In the genomic region with DNA sequence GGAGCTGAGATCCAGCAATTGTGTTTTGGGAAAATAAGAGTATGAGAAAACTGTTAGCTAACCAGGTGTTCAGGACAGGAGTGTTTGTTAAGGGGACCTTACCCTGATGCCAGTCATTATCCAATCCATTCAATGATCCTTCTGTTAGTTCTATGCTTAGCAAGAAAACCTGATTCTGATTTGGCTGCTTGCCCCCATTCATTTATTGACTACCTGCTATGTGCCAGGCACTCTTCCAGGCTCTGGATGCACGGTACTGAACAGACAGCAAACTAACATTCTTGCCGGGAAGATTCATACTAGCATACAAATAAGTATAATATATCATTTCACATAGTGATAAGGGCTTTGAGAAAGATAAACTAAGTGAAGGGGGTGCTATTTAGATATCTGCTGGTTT, we compare ENCODE assay signal across 13 cellular contexts. TPM values are rescaled to one million over a fixed set of nuclear protein-coding genes. Genes with fewer than 3 reads are reported as not detected.
DNase-seq lines count a peak whose midpoint lies in the region; ATAC-seq and TF ChIP-seq lines count a peak whose summit lies in the region.
"Had no signal": no experiment of that assay in that cellular context is flagged by ENCODE, and none has a peak within 500 bp of the region (broad histone marks: within the 10 kb centered on the region; RNA-seq: fewer than 3 reads in every experiment).

No MANE protein-coding gene starts in this region.

- H3K79me2 ChIP-seq in GM23248 (ENCODE audit: insufficient read depth): peaks cover 34% of the 10 kb centered on the region

- H3K36me3 ChIP-seq in A673 (ENCODE audit: insufficient read depth, low read length, poor library complexity, severe bottlenecking) (no peaks in the 10 kb centered on the region), GM23248 (ENCODE audit: low read depth) (no peaks in the 10 kb centered on the region)
- H3K36me3 ChIP-seq: cardiac muscle cell, right atrium auricular region had no signal

- H3K9me3 ChIP-seq in A673 (ENCODE audit: low read depth, low read length, poor library complexity, severe bottlenecking) (no peaks in the 10 kb centered on the region), GM23248 (ENCODE audit: low read depth) (no peaks in the 10 kb centered on the region)
- H3K9me3 ChIP-seq: right atrium auricular region had no signal

- WGBS in GM23248 (ENCODE audit: low coverage in 1 of 2, low lambda C conversion rate in 2 of 2, missing lambda C conversion rate in 2 of 2), 2 experiments: 36 to 42% methylated on average over 2 of the region's 2 CpGs

- intact Hi-C loops in A673 (cut with micrococcal nuclease; ENCODE audit: unreplicated experiment): no loop called here
- intact Hi-C loops in activated CD4-positive, alpha-beta memory T cell treated with anti-CD3 and anti-CD28 coated beads for 36 hours (cut with micrococcal nuclease): loop anchor here (5.0 to 10.0 kb wide), 4 partner anchors 41 to 279 kb away; partner anchors contain the start of genes ARHGAP4, EMD, HCFC1 and TMEM187

- no peaks in the 10 kb centered on the region for H3K9me2 ChIP-seq in GM23248 (ENCODE audit: insufficient read depth)

- H3K4me3 ChIP-seq in A673 (ENCODE audit: low read depth, low read length, poor library complexity, severe bottlenecking) (no peak overlapping the region), GM23248 (no peak overlapping the region; the same call in 1 of the 2 replicates)
- H3K4me3 ChIP-seq: cardiac muscle cell had no signal

- peaks cover 8% of the 10 kb centered on the region; the same call in 1 of the 2 replicates for H3F3A ChIP-seq in GM23248 (ENCODE audit: insufficient read depth)

- H3K4me1 ChIP-seq in A673 (ENCODE audit: insufficient read depth, low read length, poor library complexity, severe bottlenecking) (peaks cover 5% of the 10 kb centered on the region), GM23248 (ENCODE audit: insufficient read depth) (peaks cover 21% of the 10 kb centered on the region)

- TF ChIP-seq CTCF in A673 (conservative IDR thresholded peaks at IDR 0.05; ENCODE audit: low read depth, low read length) (no peak), mesothelial cell of epicardium (IDR thresholded peaks at IDR 0.05; ENCODE audit: unreplicated experiment) (no peak)

- H3K36me3 Mint-ChIP-seq in activated CD4-positive, alpha-beta memory T cell treated with anti-CD3 and anti-CD28 coated beads for 36 hours: peaks cover 6% of the 10 kb centered on the region
- no peaks in the 10 kb centered on the region for H3K36me3 Mint-ChIP-seq in mesothelial cell of epicardium

- H3K4me2 ChIP-seq in GM23248 (ENCODE audit: unreplicated experiment): peak overlapping the region; percentile 65

- H3K27me3 ChIP-seq in A673 (replicated peaks; ENCODE audit: insufficient read depth, low read depth, low read length, poor library complexity) (peaks cover 7% of the 10 kb centered on the region), GM23248 (replicated peaks; ENCODE audit: insufficient read depth) (no peaks in the 10 kb centered on the region)
- H3K27me3 ChIP-seq: cardiac muscle cell, right atrium auricular region had no signal

- CTCF ChIA-PET in A673 (lab: Charles Lee): no interaction called here
- CTCF ChIA-PET in activated CD4-positive, alpha-beta memory T cell treated with anti-CD3 and anti-CD28 coated beads for 36 hours (lab: Charles Lee): interaction anchor here (0.9 to 2.4 kb wide), 2 partner anchors 85 to 210 kb away, joined by 3 to 7 read pairs; no protein-coding TSS in a partner anchor

- H3K27ac ChIP-seq in A673 (ENCODE audit: low read depth, low read length, poor library complexity, severe bottlenecking) (peak overlapping the region; percentile 47), GM23248 (no peak overlapping the region)

- no peak overlapping the region for H3K9ac ChIP-seq in GM23248

- no peaks in the 10 kb centered on the region; the same call in 1 of the 2 replicates for H4K20me1 ChIP-seq in GM23248 (ENCODE audit: insufficient read depth)

- ATAC-seq in GM19023 (IDR thresholded peaks at IDR 0.05; ENCODE audit: unreplicated experiment): no peak
- no peak for ATAC-seq in HG02623 (IDR thresholded peaks at IDR 0.05; ENCODE audit: unreplicated experiment)
- ATAC-seq in GM21737 (IDR thresholded peaks at IDR 0.05; ENCODE audit: unreplicated experiment): no peak

- H3K4me1 Mint-ChIP-seq in activated CD4-positive, alpha-beta memory T cell treated with anti-CD3 and anti-CD28 coated beads for 36 hours (ENCODE audit: low read depth): peaks cover 53% of the 10 kb centered on the region
- peaks cover 34% of the 10 kb centered on the region for H3K4me1 Mint-ChIP-seq in mesothelial cell of epicardium

- POLR2A ChIA-PET in A673 (lab: Charles Lee; ENCODE audit: low non-redundant PET): no interaction called here
- POLR2A ChIA-PET in activated CD4-positive, alpha-beta memory T cell treated with anti-CD3 and anti-CD28 coated beads for 36 hours (lab: Charles Lee): interaction anchor here (1.5 to 2.1 kb wide), 2 partner anchors 25 to 37 kb away, joined by 4 to 7 read pairs; no protein-coding TSS in a partner anchor

- in situ Hi-C loops in GM23248 (cut with MboI): no loop called here

- H3K27ac Mint-ChIP-seq in activated CD4-positive, alpha-beta memory T cell treated with anti-CD3 and anti-CD28 coated beads for 36 hours: peak overlapping the region; percentile 77
- H3K27ac Mint-ChIP-seq in mesothelial cell of epicardium: peak overlapping the region; percentile 80

- no peaks in the 10 kb centered on the region for H3K9me3 Mint-ChIP-seq in activated CD4-positive, alpha-beta memory T cell treated with anti-CD3 and anti-CD28 coated beads for 36 hours
- H3K9me3 Mint-ChIP-seq in mesothelial cell of epicardium: peaks cover 6% of the 10 kb centered on the region

- H3K27me3 Mint-ChIP-seq in activated CD4-positive, alpha-beta memory T cell treated with anti-CD3 and anti-CD28 coated beads for 36 hours: no peaks in the 10 kb centered on the region
- H3K27me3 Mint-ChIP-seq in mesothelial cell of epicardium (ENCODE audit: low read depth): peaks cover 3% of the 10 kb centered on the region

- peak overlapping the region; percentile 75 for H3K4me3 Mint-ChIP-seq in activated CD4-positive, alpha-beta memory T cell treated with anti-CD3 and anti-CD28 coated beads for 36 hours
- H3K4me3 Mint-ChIP-seq in mesothelial cell of epicardium: peak overlapping the region; percentile 62

- no TSS peak for BruUV-seq in A673 (replicated peaks; lab: Mats Ljungman, UMichigan)

- DNase-seq in A673 (ENCODE audit: low spot score): no peak
- no peak for DNase-seq in GM23248
- DNase-seq in activated CD4-positive, alpha-beta memory T cell treated with anti-CD3 and anti-CD28 coated beads for 36 hours: no peak
- no peak for DNase-seq in mesothelial cell of epicardium (ENCODE audit: low spot score in 2 of 2, unreplicated experiment in 2 of 2)
- DNase-seq in HPDE6-E6E7 (ENCODE audit: extremely low spot score): no peak
- DNase-seq: left cardiac atrium had no signal

- H2AFZ ChIP-seq in GM23248: peak overlapping the region; percentile 96

RNA-seq across cellular contexts. Expression of gene MECP2, which starts 1.0 kb away (rescaled TPM):
- total RNA-seq in A673 (2021) (51.9 and 52.8 TPM in 2 replicates), mesothelial cell of epicardium (49.4 to 57.8 TPM (median 56.2 TPM) in 3 replicates)
- 16.5 and 16.7 TPM in 2 replicates for total RNA-seq in GM23248 (2014; rRNA removed; shearing (Covaris generic))
- polyA plus RNA-seq in GM23248 (2016; fragmentation: Nextera tagmentation; extraction: Ambion mirVana): 10.3 and 13.0 TPM in 2 replicates
- total RNA-seq in activated CD4-positive, alpha-beta memory T cell treated with anti-CD3 and anti-CD28 coated beads for 36 hours: 10 to 100 TPM; 50.8 to 51.0 TPM

RNA-seq across cellular contexts. Expression of gene OPN1LW, which starts 45.5 kb away (rescaled TPM):
- total RNA-seq in A673 (2021) (not detected in 2 replicates), mesothelial cell of epicardium (not detected in 3 replicates)
- total RNA-seq in GM23248 (2014; rRNA removed; shearing (Covaris generic)): not detected in 2 replicates
- not detected in 2 replicates for polyA plus RNA-seq in GM23248 (2016; fragmentation: Nextera tagmentation; extraction: Ambion mirVana)
- total RNA-seq in activated CD4-positive, alpha-beta memory T cell treated with anti-CD3 and anti-CD28 coated beads for 36 hours: not detected
- total RNA-seq: activated CD8-positive, alpha-beta memory T cell treated with anti-CD3 and anti-CD28 coated beads for 36 hours; cardiac muscle cell; left cardiac atrium; right atrium auricular region; SK-MEL-5 had no signal
- polyA plus RNA-seq: cardiac muscle cell had no signal
